ENCODE assay signal across 19 cellular contexts in genomic region chr1:185069202-185069601, GRCh38.
"Had no signal": no experiment of that assay in that cellular context is flagged by ENCODE, and none has a peak within 500 bp of the region (broad histone marks: within the 10 kb centered on the region; RNA-seq: fewer than 3 reads in every experiment).

No MANE protein-coding gene starts in this region.

- H3K9me3 ChIP-seq: transverse colon had no signal

- H3K27ac ChIP-seq: cardiac muscle cell, esophagus muscularis mucosa, transverse colon had no signal

- FAIRE-seq: colon had no signal

- H3K4me3 ChIP-seq: cardiac muscle cell, esophagus muscularis mucosa, smooth muscle cell, transverse colon had no signal

- DNase-seq: activated CD4-positive, alpha-beta T cell treated with anti-CD3 and anti-CD28 coated beads for 1 hour; activated CD4-positive, alpha-beta T cell treated with anti-CD3 and anti-CD28 coated beads, Interleukin-2, amount 50 U/mL, for 4 hours; activated CD8-positive, alpha-beta memory T cell treated with anti-CD3 and anti-CD28 coated beads, Interleukin-2, amount 10 ng/mL, durations not matched to agents 7 days and 5 days; activated naive CD4-positive, alpha-beta T cell treated with anti-CD3 and anti-CD28 coated beads, Interleukin-2, amount 50 U/mL, for 16 hours; activated T-cell treated with anti-CD3 and anti-CD28 coated beads, Interleukin-2, amount 50 U/mL, for 24 hours; hippocampal formation; left ventricle myocardium superior; natural killer cell; right cardiac atrium; stimulated activated CD4-positive, alpha-beta T cell treated with anti-CD3 and anti-CD28 coated beads, Interleukin-4, amount 100 ng/mL, for 4 hours; stimulated activated CD8-positive, alpha-beta memory T cell treated with anti-CD3 and anti-CD28 coated beads, Interleukin-4, amount 100 ng/mL, for 48 hours; stimulated activated naive CD8-positive, alpha-beta T cell treated with anti-CD3 and anti-CD28 coated beads, Interleukin-15, Interleukin-2, amounts not matched to agents 100 U/mL and 50 U/mL, for 24 hours; T-cell; T-helper 9 cell; transverse colon had no signal

- H3K36me3 ChIP-seq: cardiac muscle cell, esophagus muscularis mucosa, transverse colon had no signal

- H3K4me2 ChIP-seq: smooth muscle cell had no signal

- ATAC-seq: activated CD8-positive, alpha-beta memory T cell treated with anti-CD3 and anti-CD28 coated beads, Interleukin-2, amount 10 ng/mL, durations not matched to agents 7 days and 5 days; natural killer cell; right cardiac atrium; stimulated activated naive CD8-positive, alpha-beta T cell treated with anti-CD3 and anti-CD28 coated beads, Interleukin-15, Interleukin-2, amounts not matched to agents 100 U/mL and 50 U/mL, for 24 hours; T-cell had no signal

- H3K27me3 ChIP-seq: cardiac muscle cell, esophagus muscularis mucosa, transverse colon had no signal
